ENCODE assay signal across 8 cellular contexts in genomic region chr3:128649264-128649663, GRCh38. TPM values are rescaled to one million over a fixed set of nuclear protein-coding genes. Genes with fewer than 3 reads are reported as not detected.
DNase-seq lines count a peak whose midpoint lies in the region; ATAC-seq and TF ChIP-seq lines count a peak whose summit lies in the region.

No MANE protein-coding gene starts in this region.

- WGBS in body of pancreas, 2 donors: 11% methylated on average over 6 of the region's 6 CpGs

- peaks cover 10% of the 10 kb centered on the region; the same call in 1 of the 2 replicates for H3K36me3 Mint-ChIP-seq in HFFc6 (ENCODE audit: low read depth)

- H2AFZ ChIP-seq in ACC112 (ENCODE audit: low read length, unreplicated experiment): no peak overlapping the region

- peaks cover 19% of the 10 kb centered on the region for H3K4me1 ChIP-seq in ACC112 (ENCODE audit: control insufficient read depth, insufficient read depth, low read length, unreplicated experiment)
- H3K4me1 ChIP-seq in body of pancreas: peaks cover 46% of the 10 kb centered on the region
- H3K4me1 ChIP-seq in mucosa of rectum (ENCODE audit: control insufficient read depth in 2 of 2, insufficient read depth in 2 of 2, low read length in 2 of 2): peaks cover 7 to 8% of the 10 kb centered on the region in 2 donors

- ATAC-seq in body of pancreas: no peak

- intact Hi-C loops in body of pancreas (cut with DNase I): no loop called here

- H3K4me3 Mint-ChIP-seq in HFFc6: peak overlapping the region; percentile 96

- TF ChIP-seq CTCF in HFFc6 (IDR thresholded peaks at IDR 0.05) (no peak), body of pancreas (IDR thresholded peaks at IDR 0.05) (no peak)

- H3K9me3 ChIP-seq in body of pancreas (no peaks in the 10 kb centered on the region), mucosa of rectum (ENCODE audit: control insufficient read depth in 2 of 2, low read length in 2 of 2) (no peaks in the 10 kb centered on the region)

- peak overlapping the region; percentile 97 for H3K9ac ChIP-seq in mucosa of rectum (ENCODE audit: low read depth in 1 of 2, low read length in 2 of 2)

- no peaks in the 10 kb centered on the region for H3K9me3 Mint-ChIP-seq in HFFc6

- H3K36me3 ChIP-seq in ACC112 (ENCODE audit: insufficient read depth, low read length) (peaks cover 9% of the 10 kb centered on the region), body of pancreas (replicated peaks in 1 of 2; ENCODE audit: insufficient read depth in 1 of 2, low read depth in 2 of 2) (peaks cover 0 to 3% of the 10 kb centered on the region in 2 donors), mucosa of rectum (ENCODE audit: control insufficient read depth in 2 of 2, insufficient read depth in 2 of 2, low read length in 2 of 2) (peaks cover 4 to 5% of the 10 kb centered on the region in 2 donors)

- H3K27me3 Mint-ChIP-seq in HFFc6 (ENCODE audit: insufficient read depth): no peaks in the 10 kb centered on the region

- no peak for TF ChIP-seq POLR2A in body of pancreas (IDR thresholded peaks at IDR 0.05)

- H3K27ac Mint-ChIP-seq in HFFc6: peak overlapping the region; percentile 88

- H3K4me1 Mint-ChIP-seq in HFFc6 (ENCODE audit: low read depth): peaks cover 9% of the 10 kb centered on the region

- no peaks in the 10 kb centered on the region for H3K27me3 ChIP-seq in ACC112 (ENCODE audit: insufficient read depth, low read length)
- no peaks in the 10 kb centered on the region for H3K27me3 ChIP-seq in body of pancreas
- H3K27me3 ChIP-seq in mucosa of rectum (ENCODE audit: control insufficient read depth in 2 of 2, insufficient read depth in 2 of 2, low read length in 2 of 2): no peaks in the 10 kb centered on the region

- peak overlapping the region; percentile 91 for H3K27ac ChIP-seq in ACC112 (ENCODE audit: low read depth, low read length)
- H3K27ac ChIP-seq in body of pancreas: peak overlapping the region in 3 of 4 donors; percentile 97 to 99 (median 99)
- H3K27ac ChIP-seq in mucosa of rectum (ENCODE audit: low read depth in 2 of 2, low read length in 2 of 2): no peak overlapping the region

- peak overlapping the region; percentile 96 for H3K4me3 ChIP-seq in ACC112 (ENCODE audit: low read depth, low read length)
- peak overlapping the region; percentile 98 to 100 for H3K4me3 ChIP-seq in body of pancreas
- H3K4me3 ChIP-seq in mucosa of rectum (ENCODE audit: low read length in 2 of 2): peak overlapping the region; percentile 90 to 92

- DNase-seq in HFFc6 (no peak), body of pancreas (no peak), H4 (ENCODE audit: low spot score) (no peak), amygdala (lab: John Stamatoyannopoulos, UW) (no peak), middle frontal gyrus (ENCODE audit: extremely low spot score, low spot score) (no peak)
- DNase-seq in activated CD4-positive, alpha-beta T cell treated with anti-CD3 and anti-CD28 coated beads for 48 hours: no peak

- peaks cover 64% of the 10 kb centered on the region for H3K79me2 ChIP-seq in ACC112 (ENCODE audit: control insufficient read depth, insufficient read depth, low read length, unreplicated experiment)

RNA-seq across cellular contexts. Expression of gene RPN1, which starts 1.4 kb away (rescaled TPM):
- 100 to 1,000 TPM; 277 to 332 (median 315) TPM for total RNA-seq in HFFc6 (2021; fragmentation: NEBNext Ultra II Directional; extraction: Animal tissue kit (Norgen Biotek cat#: 25700))
- 100 to 1,000 TPM; 126 to 133 TPM for total RNA-seq in body of pancreas
- 525 and 532 TPM in 2 replicates for total RNA-seq in H4 (2014; rRNA removed; shearing (Covaris generic))

Comparison
In these comparisons a context has a peak if more than half of its experiments do, and no peak if none do; other contexts are left out.
1. H3K27ac ChIP-seq: peak in ACC112 (single experiment) and body of pancreas (3 of 4); none in mucosa of rectum (0 of 2).
2. Peak in every context shown above with its lines, with median percentiles within 50 percentile points of each other: H3K4me3 ChIP-seq.